In the genomic region with DNA sequence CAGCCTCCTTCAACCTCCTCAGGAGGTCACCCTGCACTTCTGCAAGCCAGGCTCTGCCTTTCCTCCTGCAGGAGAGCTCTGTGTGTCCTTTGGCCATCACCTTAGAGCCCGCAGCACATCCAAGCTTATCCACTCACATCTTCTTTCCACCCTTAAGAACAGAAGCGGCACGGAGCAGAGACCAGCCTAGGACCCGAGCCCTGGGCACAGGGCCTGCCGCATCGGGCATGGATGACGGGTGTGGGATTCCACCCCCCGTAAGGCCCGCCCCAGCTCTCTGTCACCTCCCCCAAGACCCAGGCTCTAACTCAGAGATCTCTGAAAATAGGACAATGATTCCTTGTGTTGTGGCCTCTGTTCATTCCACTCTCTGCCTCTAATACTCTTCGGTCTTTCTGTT, we compare ENCODE assay signal across 1 cellular context.
TF ChIP-seq lines count a peak whose summit lies in the region.

No MANE protein-coding gene starts in this region.

TF ChIP-seq in H1, 55 proteins besides CTCF, POLR2A, EP300 and RAD21:
- no peak for TF ChIP-seq FOSL1 (IDR thresholded peaks at IDR 0.05; ENCODE audit: insufficient read depth, low read depth, low read length)
- no peak for TF ChIP-seq BACH1 (IDR thresholded peaks at IDR 0.05; ENCODE audit: low read length)
- no peak for TF ChIP-seq RBBP5 (IDR thresholded peaks at IDR 0.05; ENCODE audit: borderline replicate concordance, low read depth, low read length)
- no peak for TF ChIP-seq TAF7 (optimal IDR thresholded peaks at IDR 0.05; ENCODE audit: borderline replicate concordance, low read depth, low read length)
- TF ChIP-seq BRCA1 (IDR thresholded peaks at IDR 0.05; ENCODE audit: low read depth, low read length): no peak
- no peak for TF ChIP-seq TCF12 (IDR thresholded peaks at IDR 0.05; ENCODE audit: low read depth, low read length)
- TF ChIP-seq SRF (IDR thresholded peaks at IDR 0.05; ENCODE audit: low read depth, low read length): no peak
